Comparison of ENCODE assay signal across 20 cellular contexts in the genomic region with DNA sequence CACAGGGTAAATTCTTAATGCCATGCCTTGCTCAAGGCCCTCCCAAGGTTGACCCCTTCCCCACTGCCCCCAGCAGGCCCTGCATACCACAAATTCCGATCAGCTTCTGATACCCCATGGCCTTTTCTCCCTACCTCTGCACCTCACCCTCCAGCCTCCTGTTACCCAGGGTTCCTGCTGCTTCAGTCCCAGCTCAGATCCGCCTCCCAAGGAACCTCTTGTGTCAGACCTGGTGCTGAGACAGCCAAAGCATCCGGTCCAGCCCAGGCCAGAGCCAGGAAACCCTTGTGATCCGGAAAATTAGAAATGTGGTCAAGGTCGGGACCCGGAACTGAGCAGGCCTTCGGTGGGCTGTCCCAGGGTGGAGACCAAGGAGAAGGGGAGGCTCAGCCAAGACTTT.
DNase-seq lines count a peak whose midpoint lies in the region; ATAC-seq and TF ChIP-seq lines count a peak whose summit lies in the region.
"Had no signal": no experiment of that assay in that cellular context is flagged by ENCODE, and none has a peak within 500 bp of the region (broad histone marks: within the 10 kb centered on the region; RNA-seq: fewer than 3 reads in every experiment).

No MANE protein-coding gene starts in this region.

- no peak overlapping the region for H4K8ac ChIP-seq in mesendoderm (ENCODE audit: low read depth, low read length)

- H3K27me3 ChIP-seq in Caco-2 (replicated peaks; ENCODE audit: control insufficient read depth, insufficient read depth, low read length) (no peaks in the 10 kb centered on the region), mesendoderm (ENCODE audit: insufficient read depth, low read length, poor library complexity) (no peaks in the 10 kb centered on the region)

- no peak overlapping the region for H4K5ac ChIP-seq in mesendoderm (ENCODE audit: low read length)

- H2AK5ac ChIP-seq in mesendoderm (ENCODE audit: low read length) = no peak overlapping the region

- no peak overlapping the region for H3K23ac ChIP-seq in mesendoderm (ENCODE audit: low read length)

- H3K27ac Mint-ChIP-seq in Caco-2 (ENCODE audit: unreplicated experiment) = peak overlapping the region; percentile 90
- H3K27ac Mint-ChIP-seq in chondrocyte (ENCODE audit: unreplicated experiment) = peak overlapping the region; percentile 19
- H3K27ac Mint-ChIP-seq in progenitor cell of endocrine pancreas = peak overlapping the region; percentile 59

- H3K4me3 Mint-ChIP-seq in Caco-2 (ENCODE audit: unreplicated experiment) = peak overlapping the region; percentile 58
- no peak overlapping the region for H3K4me3 Mint-ChIP-seq in chondrocyte (ENCODE audit: unreplicated experiment)
- no peak overlapping the region for H3K4me3 Mint-ChIP-seq in progenitor cell of endocrine pancreas (ENCODE audit: low read depth)

- intact Hi-C loops in Caco-2 (cut with micrococcal nuclease; ENCODE audit: unreplicated experiment) = loop anchor here (1.0 to 5.0 kb wide), 3 partner anchors 11 to 39 kb away; no protein-coding TSS in a partner anchor

- H2BK120ac ChIP-seq in mesendoderm (ENCODE audit: low read depth, low read length) = no peak overlapping the region

- H3K4me2 ChIP-seq in mesendoderm (ENCODE audit: low read length) = no peak overlapping the region

- H2BK5ac ChIP-seq in mesendoderm (ENCODE audit: low read length) = no peak overlapping the region

- TF ChIP-seq CTCF in Caco-2 (IDR thresholded peaks at IDR 0.05; ENCODE audit: insufficient read depth in 1 of 2, low read depth in 1 of 2, low read length in 1 of 2, severe bottlenecking in 1 of 2, unreplicated experiment in 1 of 2) (no peak), chondrocyte (IDR thresholded peaks at IDR 0.05) (no peak), progenitor cell of endocrine pancreas (IDR thresholded peaks at IDR 0.05; ENCODE audit: unreplicated experiment) (no peak)

- no peak overlapping the region for H3K18ac ChIP-seq in mesendoderm (ENCODE audit: low read length)

- H3K9me3 Mint-ChIP-seq in Caco-2 (ENCODE audit: unreplicated experiment) (no peaks in the 10 kb centered on the region), chondrocyte (ENCODE audit: low read depth) (no peaks in the 10 kb centered on the region), progenitor cell of endocrine pancreas (ENCODE audit: low read depth) (no peaks in the 10 kb centered on the region)

- ATAC-seq in GM21619 (IDR thresholded peaks at IDR 0.05; ENCODE audit: unreplicated experiment) = no peak
- ATAC-seq in GM18858 (IDR thresholded peaks at IDR 0.05; ENCODE audit: unreplicated experiment) = no peak
- no peak for ATAC-seq in GM18498 (IDR thresholded peaks at IDR 0.05; ENCODE audit: unreplicated experiment)

- H3K56ac ChIP-seq in mesendoderm (ENCODE audit: low read length) = peak overlapping the region; percentile 10

- DNase-seq in Caco-2 = peak; percentile 78 to 90
- no peak for DNase-seq in chondrocyte (ENCODE audit: low spot score)
- DNase-seq in mesendoderm = peak; percentile 78
- no peak for DNase-seq in progenitor cell of endocrine pancreas (ENCODE audit: low spot score, unreplicated experiment)
- no peak for DNase-seq in DMS53 treated with DMSO at 0.1 percent for 48 hours (lab: John Stamatoyannopoulos, UW; ENCODE audit: unreplicated experiment)
- DNase-seq: 8988T, AML-193, DMS79, GOT3, Karpas-422, MV-4-11, NCI-H1417 treated with DMSO at 0.1 percent for 48 hours, NCI-H187, NCI-H446, NCI-H526 treated with DMSO at 0.1 percent for 48 hours, Right ventricle myocardium superior had no signal

- no peaks in the 10 kb centered on the region for H3K36me3 ChIP-seq in Caco-2 (ENCODE audit: control insufficient read depth, insufficient read depth, low read length)
- no peaks in the 10 kb centered on the region for H3K36me3 ChIP-seq in mesendoderm (ENCODE audit: control insufficient read depth, insufficient read depth, low read length)

- no peaks in the 10 kb centered on the region for H3K9me3 ChIP-seq in Caco-2

- BruUV-seq in Caco-2 (replicated peaks; lab: Mats Ljungman, UMichigan) = no TSS peak

- peaks cover 21% of the 10 kb centered on the region for H3K4me1 Mint-ChIP-seq in Caco-2 (ENCODE audit: low read depth, unreplicated experiment)
- no peaks in the 10 kb centered on the region for H3K4me1 Mint-ChIP-seq in chondrocyte (ENCODE audit: low read depth)
- H3K4me1 Mint-ChIP-seq in progenitor cell of endocrine pancreas (ENCODE audit: low read depth) = peaks cover 10% of the 10 kb centered on the region

- no peak overlapping the region for H3K27ac ChIP-seq in mesendoderm (ENCODE audit: low read depth, low read length)
- H3K27ac ChIP-seq: C4-2B had no signal

- H3K79me1 ChIP-seq in mesendoderm (ENCODE audit: low read length) = no peaks in the 10 kb centered on the region

- H3K4ac ChIP-seq in mesendoderm (ENCODE audit: low read depth, low read length) = no peak overlapping the region

- H3K4me1 ChIP-seq in Caco-2 = peaks cover 21% of the 10 kb centered on the region
- H3K4me1 ChIP-seq in mesendoderm (ENCODE audit: control insufficient read depth, low read depth, low read length) = peaks cover 2% of the 10 kb centered on the region

- H3K4me3 ChIP-seq in Caco-2 (ENCODE audit: low read depth, low read length) = no peak overlapping the region
- H3K4me3 ChIP-seq in mesendoderm (ENCODE audit: low read length) = no peak overlapping the region

- no CpG with 5 or more reads among the region's 7 CpGs for WGBS in mesendoderm (ENCODE audit: extremely low coverage, insufficient coverage, low lambda C conversion rate)

- POLR2A ChIA-PET in Caco-2 (lab: Charles Lee) = interaction anchor here (1.1 kb wide), 1 partner anchor 334 kb away, joined by 3 read pairs; no protein-coding TSS in a partner anchor

- H3K9ac ChIP-seq in mesendoderm (ENCODE audit: low read length) = no peak overlapping the region

- no peaks in the 10 kb centered on the region for H3K36me3 Mint-ChIP-seq in Caco-2 (ENCODE audit: insufficient read depth, unreplicated experiment)
- H3K36me3 Mint-ChIP-seq in chondrocyte (ENCODE audit: low read depth) = no peaks in the 10 kb centered on the region
- no peaks in the 10 kb centered on the region for H3K36me3 Mint-ChIP-seq in progenitor cell of endocrine pancreas (ENCODE audit: insufficient read depth)

- no peaks in the 10 kb centered on the region for H3K79me2 ChIP-seq in mesendoderm (ENCODE audit: control insufficient read depth, insufficient read depth, low read length)

- no peaks in the 10 kb centered on the region for H3K27me3 Mint-ChIP-seq in Caco-2 (ENCODE audit: insufficient read depth, unreplicated experiment)
- H3K27me3 Mint-ChIP-seq in chondrocyte (ENCODE audit: low read depth) = peaks cover 20% of the 10 kb centered on the region
- no peaks in the 10 kb centered on the region for H3K27me3 Mint-ChIP-seq in progenitor cell of endocrine pancreas

- CTCF ChIA-PET in Caco-2 (lab: Charles Lee) = interaction anchor here (0.9 to 1.2 kb wide), 3 partner anchors 11 to 72 kb away, joined by 3 to 4 read pairs (median 3); no protein-coding TSS in a partner anchor

- no peak overlapping the region for H2BK15ac ChIP-seq in mesendoderm (replicated peaks; ENCODE audit: low read depth)

Comparison
In these comparisons a context has a peak if more than half of its experiments do, and no peak if none do; other contexts are left out.
1. DNase-seq: peak in Caco-2 (2 of 2) and mesendoderm (single experiment); none in chondrocyte (single experiment), progenitor cell of endocrine pancreas (single experiment) and DMS53 treated with DMSO at 0.1 percent for 48 hours (single experiment).
2. H3K27ac Mint-ChIP-seq: peak in every context shown above with its lines; median percentile 90 in Caco-2; 59 in progenitor cell of endocrine pancreas; 19 in chondrocyte.